14 cellular contexts compared by ENCODE assay signal in the genomic region with DNA sequence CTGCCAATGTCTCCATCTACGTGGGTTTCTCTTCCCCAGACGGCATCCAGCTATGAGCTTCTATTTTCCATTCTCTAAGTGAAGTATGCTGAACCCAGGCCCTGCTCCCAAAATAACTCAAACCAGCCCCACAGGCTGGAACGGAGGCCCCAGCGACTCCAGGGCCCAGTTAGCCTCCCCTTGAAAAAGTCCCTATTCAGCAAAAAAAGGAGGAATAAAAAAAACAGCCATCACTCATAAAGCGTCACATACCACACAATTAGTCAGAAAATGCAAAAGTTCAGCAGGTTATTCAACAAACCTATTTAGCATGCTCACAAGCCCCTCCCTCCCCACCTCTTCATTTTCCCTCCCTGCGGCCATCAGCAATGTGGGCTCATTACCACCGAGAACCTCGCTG. TPM values are rescaled to one million over a fixed set of nuclear protein-coding genes. Genes with fewer than 3 reads are reported as not detected.
DNase-seq lines count a peak whose midpoint lies in the region; ATAC-seq, FAIRE-seq and TF ChIP-seq lines count a peak whose summit lies in the region.
"Had no signal": no experiment of that assay in that cellular context is flagged by ENCODE, and none has a peak within 500 bp of the region (broad histone marks: within the 10 kb centered on the region; RNA-seq: fewer than 3 reads in every experiment).

No MANE protein-coding gene starts in this region.

- TF ChIP-seq EP300 in K562 (IDR thresholded peaks at IDR 0.05; ENCODE audit: low read length) (no peak), esophagus muscularis mucosa (IDR thresholded peaks at IDR 0.05) (no peak)

- no peaks in the 10 kb centered on the region for H3K36me3 ChIP-seq in K562 (ENCODE audit: control insufficient read depth, insufficient read depth, low read length)
- no peaks in the 10 kb centered on the region for H3K36me3 ChIP-seq in esophagus muscularis mucosa
- no peaks in the 10 kb centered on the region for H3K36me3 ChIP-seq in neuronal stem cell (replicated peaks in 1 of 2; ENCODE audit: control insufficient read depth in 2 of 2, insufficient read depth in 2 of 2, low read length in 2 of 2)

- WGBS in K562 (ENCODE audit: insufficient coverage, low coverage, missing lambda C conversion rate) = 2% methylated on average over 8 of the region's 8 CpGs
- 75% methylated on average over 8 of the region's 8 CpGs for WGBS in esophagus muscularis mucosa
- no CpG with 5 or more reads among the region's 8 CpGs for WGBS in neuronal stem cell (ENCODE audit: extremely low coverage in 2 of 2, insufficient read length in 2 of 2, insufficient replicate concordance in 1 of 2), 2 donors

- H3K9me3 ChIP-seq in K562 (replicated peaks; ENCODE audit: control insufficient read depth, insufficient read depth, low read depth, low read length) = no peaks in the 10 kb centered on the region
- H3K9me3 ChIP-seq in esophagus muscularis mucosa = no peaks in the 10 kb centered on the region
- H3K9me3 ChIP-seq in neuronal stem cell (replicated peaks in 1 of 2; ENCODE audit: control insufficient read depth in 2 of 2, insufficient read depth in 1 of 2, low read depth in 1 of 2, low read length in 2 of 2) = no peaks in the 10 kb centered on the region
- H3K9me3 ChIP-seq: Caco-2 had no signal

- no peak overlapping the region for H2BK5ac ChIP-seq in neuronal stem cell (ENCODE audit: low read length)

- H3K4ac ChIP-seq in neuronal stem cell (ENCODE audit: low read length) = no peak overlapping the region

- H4K8ac ChIP-seq in neuronal stem cell (ENCODE audit: low read depth, low read length) = no peak overlapping the region

- CTCF ChIA-PET in K562 (lab: Yijun Ruan, JAX; ENCODE audit: low intra/inter-chr PET ratio) = no interaction called here

- DNase-seq in K562 (ENCODE audit: extremely low read depth in 1 of 4, low spot score in 3 of 4) = no peak
- DNase-seq in esophagus muscularis mucosa (ENCODE audit: extremely low spot score) = no peak
- DNase-seq in neuronal stem cell (ENCODE audit: low spot score) = no peak
- no peak for DNase-seq in NCI-H1694 treated with DMSO at 0.1 percent for 48 hours (lab: John Stamatoyannopoulos, UW)
- no peak for DNase-seq in NOMO-1 treated with DMSO at 0.1 percent for 48 hours (lab: John Stamatoyannopoulos, UW; ENCODE audit: unreplicated experiment)
- DNase-seq: Caco-2; CD8-positive, alpha-beta memory T cell; DND-41; GDM1; GOT3 had no signal

- H2BK12ac ChIP-seq in neuronal stem cell (ENCODE audit: low read length) = no peak overlapping the region

- H3K27ac ChIP-seq in K562 (ENCODE audit: extremely low read depth, low read depth, low read length) (no peak overlapping the region), esophagus muscularis mucosa (replicated peaks in 1 of 4) (peak overlapping the region in 3 of 4 donors; percentile 28 to 88 (median 88)), neuronal stem cell (replicated peaks; ENCODE audit: low read length) (no peak overlapping the region)

- 0 out of 2 replicates have a peak, but pooled peaks cover 4% of the 10 kb centered on the region for H4K20me1 ChIP-seq in K562 (replicated peaks; ENCODE audit: control insufficient read depth, insufficient read depth, low read length)

- POLR2A ChIA-PET in K562 (lab: Yijun Ruan, JAX) = no interaction called here

- no peak overlapping the region for H3K18ac ChIP-seq in neuronal stem cell (ENCODE audit: low read length)

- ATAC-seq in K562 (no peak), GM18519 (IDR thresholded peaks at IDR 0.05; ENCODE audit: low FRiP score, unreplicated experiment) (no peak), HG03175 (IDR thresholded peaks at IDR 0.05; ENCODE audit: unreplicated experiment) (no peak)

- H3K79me2 ChIP-seq in K562 (ENCODE audit: control insufficient read depth, insufficient read depth, low read length) = no peaks in the 10 kb centered on the region

- H3K4me2 ChIP-seq in K562 (ENCODE audit: insufficient read depth, low read length) (no peak overlapping the region), neuronal stem cell (ENCODE audit: insufficient read depth, low read length, poor library complexity, severe bottlenecking) (no peak overlapping the region)

- intact Hi-C loops in K562 (cut with micrococcal nuclease) = loop anchor here (10.0 kb wide), 2 partner anchors 404 to 1054 kb away; no protein-coding TSS in a partner anchor
- intact Hi-C loops in esophagus muscularis mucosa (cut with DNase I) = loop anchor here (10.0 kb wide), 1 partner anchor 614 kb away; no protein-coding TSS in a partner anchor

- no peak overlapping the region for H4K91ac ChIP-seq in neuronal stem cell (ENCODE audit: low read depth, low read length, poor library complexity)

- no peak overlapping the region for H2AK5ac ChIP-seq in neuronal stem cell (ENCODE audit: low read depth, low read length)

- H3K23ac ChIP-seq in neuronal stem cell (ENCODE audit: low read depth, low read length, poor library complexity) = no peak overlapping the region

- H3K9me1 ChIP-seq in K562 (ENCODE audit: control insufficient read depth, insufficient read depth, low read length) = no peaks in the 10 kb centered on the region

- FAIRE-seq in K562 (lab: Jason Lieb, UNC) = no peak
- FAIRE-seq: GM12892, GM19239 had no signal

- no peak overlapping the region for H3K4me3 ChIP-seq in K562
- H3K4me3 ChIP-seq in esophagus muscularis mucosa = no peak overlapping the region
- no peak overlapping the region for H3K4me3 ChIP-seq in neuronal stem cell (ENCODE audit: low read length in 2 of 2)

- H2BK120ac ChIP-seq in neuronal stem cell (ENCODE audit: low read depth, low read length) = no peak overlapping the region

- TF ChIP-seq POLR2A in K562 (conservative IDR thresholded peaks at IDR 0.05) = no peak
- no peak for TF ChIP-seq POLR2A in esophagus muscularis mucosa (IDR thresholded peaks at IDR 0.05; ENCODE audit: low read depth)

- H3K9ac ChIP-seq in K562 (ENCODE audit: insufficient read depth in 1 of 2, low read depth in 2 of 2, low read length in 2 of 2) (no peak overlapping the region), neuronal stem cell (ENCODE audit: low read depth, low read length, poor library complexity) (no peak overlapping the region)

- in situ Hi-C loops in K562 (cut with MboI) = loop anchor here (25.0 kb wide), 2 partner anchors 396 to 1046 kb away; no protein-coding TSS in a partner anchor

- H3K14ac ChIP-seq in neuronal stem cell (ENCODE audit: low read length) = no peak overlapping the region

- H2AFZ ChIP-seq in K562 (ENCODE audit: low read depth, low read length) (no peak overlapping the region), neuronal stem cell (ENCODE audit: low read length) (peak overlapping the region; percentile 79)

- BruUV-seq in K562 (replicated peaks; lab: Mats Ljungman, UMichigan) = no TSS peak

- peaks cover 2 to 33% of the 10 kb centered on the region in 2 experiments; a peak in 4 of 5 replicates for H3K27me3 ChIP-seq in K562 (ENCODE audit: control insufficient read depth in 2 of 2, insufficient read depth in 2 of 2, low read length in 2 of 2)
- no peaks in the 10 kb centered on the region for H3K27me3 ChIP-seq in esophagus muscularis mucosa
- H3K27me3 ChIP-seq in neuronal stem cell (ENCODE audit: control insufficient read depth in 3 of 3, insufficient read depth in 3 of 3, low read depth in 1 of 3, low read length in 3 of 3) = no peaks in the 10 kb centered on the region

- H3K4me1 ChIP-seq in K562 (replicated peaks in 1 of 2; ENCODE audit: control insufficient read depth in 2 of 2, insufficient read depth in 2 of 2, low read length in 2 of 2) (peaks cover 0 to 12% of the 10 kb centered on the region in 2 experiments; a peak in 3 of 5 replicates), esophagus muscularis mucosa (peaks cover 15 to 47% (median 43%) of the 10 kb centered on the region in 4 donors), neuronal stem cell (ENCODE audit: control insufficient read depth in 2 of 2, insufficient read depth in 1 of 2, low read depth in 1 of 2, low read length in 2 of 2) (peaks cover 20 to 32% of the 10 kb centered on the region in 2 donors)
- H3K4me1 ChIP-seq: Caco-2 had no signal

- no peak overlapping the region for H2BK15ac ChIP-seq in neuronal stem cell (ENCODE audit: low read length)

- H3K79me1 ChIP-seq in neuronal stem cell (ENCODE audit: low read depth, low read length) = peaks cover 5% of the 10 kb centered on the region

- TF ChIP-seq RAD21 in K562 (CRISPR knock-in tag; conservative IDR thresholded peaks at IDR 0.05 in 1 of 2, IDR thresholded peaks at IDR 0.05 in 1 of 2) = no peak

- TF ChIP-seq CTCF in K562 (IDR thresholded peaks at IDR 0.05 in 2 of 3, conservative IDR thresholded peaks at IDR 0.05 in 1 of 3; ENCODE audit: insufficient read depth in 2 of 3, low read depth in 1 of 3, low read length in 3 of 3) (no peak), esophagus muscularis mucosa (IDR thresholded peaks at IDR 0.05) (no peak)

RNA-seq across cellular contexts. Expression of gene MN1, which starts 7.2 kb away (rescaled TPM):
- total RNA-seq in K562 (2011; cell fraction: chromatin; rRNA removed; ENCODE audit: low replicate concordance) = not detected in 2 replicates
- under 0.01 TPM in 1 of 2 replicates, not detected in the other for total RNA-seq in K562 (2011; cell fraction: nucleolus; rRNA removed)
- not detected in 2 replicates for total RNA-seq in K562 (2011; cell fraction: nucleoplasm; rRNA removed)
- under 0.01 and 0.05 TPM in 2 replicates for total RNA-seq in K562 (2014; rRNA removed)
- total RNA-seq in K562 (2014; rRNA removed; fragmentation: Illumina TruSeq; extraction: Trizol) = not detected in 2 replicates
- total RNA-seq in K562 (2015; rRNA removed; fragmentation: Illumina TruSeq; extraction: Trizol) = 0.04 TPM in 1 of 2 replicates, not detected in the other
- total RNA-seq in K562 (2021) = 0.02 and 0.04 TPM in 2 replicates
- polyA plus RNA-seq in K562 (2011; rRNA removed) = 0.05 TPM in 1 of 2 replicates, not detected in the other
- 0.01 TPM in 1 of 2 replicates, not detected in the other for polyA plus RNA-seq in K562 (2011; cell fraction: cytosol; rRNA removed)
- polyA plus RNA-seq in K562 (2011; cell fraction: nucleus; rRNA removed) = 0.01 TPM in 2 replicates
- polyA plus RNA-seq in K562 (2012) = 0.05 and 0.06 TPM in 2 replicates
- polyA plus RNA-seq in K562 (2014; fragmentation: Illumina TruSeq; extraction: Trizol) = 0.01 and 0.04 TPM in 2 replicates
- polyA plus RNA-seq in K562 (2014; fragmentation: Nextera tagmentation; extraction: Ambion mirVana) = under 1 TPM in 1 of 2 experiments, not detected in 1; under 0.01 TPM
- polyA plus RNA-seq in K562 (2014; rRNA removed) = not detected in 2 replicates
- polyA minus RNA-seq in K562 (2011; rRNA and poly(A)+ RNA removed) = not detected in 2 replicates
- polyA minus RNA-seq in K562 (2011; cell fraction: cytosol; rRNA and poly(A)+ RNA removed) = not detected in 2 replicates
- under 0.01 TPM in 2 replicates for polyA minus RNA-seq in K562 (2011; cell fraction: nucleus; rRNA and poly(A)+ RNA removed)
- total RNA-seq in esophagus muscularis mucosa = 10 to 100 TPM; 16.2 to 47.3 (median 29.0) TPM
- polyA plus RNA-seq in neuronal stem cell (2013, experiment 1 of 2) = 18.7 TPM
- 21.3 TPM for polyA plus RNA-seq in neuronal stem cell (2013, experiment 2 of 2)
- polyA plus RNA-seq: CD8-positive, alpha-beta memory T cell had no signal

Comparison
In these comparisons a context has a peak if more than half of its experiments do, and no peak if none do; other contexts are left out.
1. H3K27ac ChIP-seq: peak in esophagus muscularis mucosa (3 of 4); none in K562 (single experiment) and neuronal stem cell (single experiment).
2. RNA of gene MN1, which starts 7.2 kb away (total RNA-seq): 16.2 to 47.3 TPM in esophagus muscularis mucosa; under 0.01 to 0.05 TPM in K562; every median in the first group is over 10 times any median in the second.